Comparison of ENCODE assay signal across 21 cellular contexts in genomic region chr10:90988802-90989201, GRCh38.
DNase-seq lines count a peak whose midpoint lies in the region; ATAC-seq, FAIRE-seq and TF ChIP-seq lines count a peak whose summit lies in the region.
"Had no signal": no experiment of that assay in that cellular context is flagged by ENCODE, and none has a peak within 500 bp of the region (broad histone marks: within the 10 kb centered on the region; RNA-seq: fewer than 3 reads in every experiment).

No MANE protein-coding gene starts in this region.

- H3K4me3 Mint-ChIP-seq in stimulated activated naive B cell treated with anti-CD40 and anti-IgM and Interleukin-4, amounts not matched to agents 10 μg/mL and 1 μg/mL and 100 μg/mL, for 72 hours = peak overlapping the region; percentile 5 to 54
- H3K4me3 Mint-ChIP-seq in activated T-cell treated with anti-CD3 and anti-CD28 coated beads, Interleukin-2, amount 50 U/mL, for 24 hours = no peak overlapping the region
- H3K4me3 Mint-ChIP-seq: CD14-positive monocyte had no signal

- peaks cover 97% of the 10 kb centered on the region for H3K4me1 ChIP-seq in DOHH2 (ENCODE audit: control insufficient read depth, low read length)
- H3K4me1 ChIP-seq in OCI-LY3 (ENCODE audit: low read length) = peaks cover 54% of the 10 kb centered on the region
- peaks cover 0 to 10% (median 0%) of the 10 kb centered on the region in 3 donors for H3K4me1 ChIP-seq in pancreas

- H3K27me3 ChIP-seq in DOHH2 (ENCODE audit: control insufficient read depth, low read length) (no peaks in the 10 kb centered on the region), OCI-LY3 (ENCODE audit: low read depth, low read length) (no peaks in the 10 kb centered on the region), pancreas (no peaks in the 10 kb centered on the region)

- 84 to 91% methylated on average over 5 of the region's 5 CpGs for WGBS in pancreas, 2 donors

- H3K36me3 ChIP-seq in DOHH2 (ENCODE audit: control insufficient read depth, low read length) (no peaks in the 10 kb centered on the region), OCI-LY3 (replicated peaks; ENCODE audit: low read depth, low read length) (no peaks in the 10 kb centered on the region), pancreas (no peaks in the 10 kb centered on the region)

- TF ChIP-seq CTCF in DOHH2 (IDR thresholded peaks at IDR 0.05; ENCODE audit: low read depth, low read length, poor library complexity, severe bottlenecking) (no peak), OCI-LY3 (IDR thresholded peaks at IDR 0.05; ENCODE audit: low read depth, low read length) (no peak), pancreas (IDR thresholded peaks at IDR 0.05) (no peak)

- peaks cover 15% of the 10 kb centered on the region for H3F3A ChIP-seq in DOHH2 (ENCODE audit: control insufficient read depth, insufficient read depth)

- no peak for DNase-seq in left cardiac atrium
- DNase-seq in stimulated activated naive B cell treated with anti-CD40 and anti-IgM and Interleukin-4, amounts not matched to agents 10 μg/mL and 1 μg/mL and 100 μg/mL, for 72 hours = peak; percentile 63
- no peak for DNase-seq in pancreas
- DNase-seq in amniotic stem cell (lab: John Stamatoyannopoulos, UW) = no peak
- DNase-seq in activated T-cell treated with anti-CD3 and anti-CD28 coated beads, Interleukin-2, amount 50 U/mL, for 24 hours = no peak
- DNase-seq: DMS79, GM23248, HCEC 1CT, IMR-90, Karpas-422, NCI-H1048, NCI-H1436 treated with DMSO at 0.1 percent for 48 hours, NCI-H2029, NCI-H345, NCI-H524 treated with DMSO at 0.1 percent for 48 hours, PC-3, RPMI8226 had no signal

- H3K27ac ChIP-seq in DOHH2 (ENCODE audit: low read depth, low read length) (peak overlapping the region; percentile 91), OCI-LY3 (ENCODE audit: low read length) (peak overlapping the region; percentile 38), pancreas (no peak overlapping the region)
- H3K27ac ChIP-seq: GM23248 had no signal

- FAIRE-seq in pancreas (lab: Jason Lieb, UNC) = no peak
- FAIRE-seq: HTR-8/SVneo had no signal

- ATAC-seq in left cardiac atrium = peak; percentile 13 to 18
- ATAC-seq in stimulated activated naive B cell treated with anti-CD40 and anti-IgM and Interleukin-4, amounts not matched to agents 10 μg/mL and 1 μg/mL and 100 μg/mL, for 72 hours (replicated peaks) = peak; percentile 86 to 87
- ATAC-seq in pancreas = no peak
- ATAC-seq: PC-3 had no signal

- H3K27me3 Mint-ChIP-seq in stimulated activated naive B cell treated with anti-CD40 and anti-IgM and Interleukin-4, amounts not matched to agents 10 μg/mL and 1 μg/mL and 100 μg/mL, for 72 hours = no peaks in the 10 kb centered on the region
- H3K27me3 Mint-ChIP-seq in activated T-cell treated with anti-CD3 and anti-CD28 coated beads, Interleukin-2, amount 50 U/mL, for 24 hours = no peaks in the 10 kb centered on the region

- peaks cover 35 to 64% of the 10 kb centered on the region in 2 donors for H3K4me1 Mint-ChIP-seq in stimulated activated naive B cell treated with anti-CD40 and anti-IgM and Interleukin-4, amounts not matched to agents 10 μg/mL and 1 μg/mL and 100 μg/mL, for 72 hours
- H3K4me1 Mint-ChIP-seq in activated T-cell treated with anti-CD3 and anti-CD28 coated beads, Interleukin-2, amount 50 U/mL, for 24 hours (ENCODE audit: low read depth) = peaks cover 9% of the 10 kb centered on the region

- peaks cover 4 to 6% of the 10 kb centered on the region in 2 donors for H3K36me3 Mint-ChIP-seq in stimulated activated naive B cell treated with anti-CD40 and anti-IgM and Interleukin-4, amounts not matched to agents 10 μg/mL and 1 μg/mL and 100 μg/mL, for 72 hours
- no peaks in the 10 kb centered on the region for H3K36me3 Mint-ChIP-seq in activated T-cell treated with anti-CD3 and anti-CD28 coated beads, Interleukin-2, amount 50 U/mL, for 24 hours (ENCODE audit: low read depth)
- H3K36me3 Mint-ChIP-seq: CD14-positive monocyte had no signal

- H3K9me3 Mint-ChIP-seq in stimulated activated naive B cell treated with anti-CD40 and anti-IgM and Interleukin-4, amounts not matched to agents 10 μg/mL and 1 μg/mL and 100 μg/mL, for 72 hours = peaks cover 2 to 4% of the 10 kb centered on the region in 2 donors
- no peaks in the 10 kb centered on the region for H3K9me3 Mint-ChIP-seq in activated T-cell treated with anti-CD3 and anti-CD28 coated beads, Interleukin-2, amount 50 U/mL, for 24 hours

- peak overlapping the region; percentile 100 for H3K27ac Mint-ChIP-seq in stimulated activated naive B cell treated with anti-CD40 and anti-IgM and Interleukin-4, amounts not matched to agents 10 μg/mL and 1 μg/mL and 100 μg/mL, for 72 hours
- H3K27ac Mint-ChIP-seq in activated T-cell treated with anti-CD3 and anti-CD28 coated beads, Interleukin-2, amount 50 U/mL, for 24 hours = no peak overlapping the region
- H3K27ac Mint-ChIP-seq: CD14-positive monocyte had no signal

- no peaks in the 10 kb centered on the region for H3K9me2 ChIP-seq in DOHH2 (replicated peaks; ENCODE audit: control insufficient read depth, low read length)

- H3K4me2 ChIP-seq in DOHH2 (ENCODE audit: low read length) = peak overlapping the region; percentile 39
- peak overlapping the region; percentile 8; the same call in 1 of the 2 replicates for H3K4me2 ChIP-seq in OCI-LY3 (ENCODE audit: low read length)

- peak overlapping the region; percentile 79 for H2AFZ ChIP-seq in OCI-LY3 (ENCODE audit: low read depth, low read length)
- H2AFZ ChIP-seq: GM23248 had no signal

- no peaks in the 10 kb centered on the region for H3K79me2 ChIP-seq in DOHH2 (ENCODE audit: control insufficient read depth, low read length)
- H3K79me2 ChIP-seq in OCI-LY3 (ENCODE audit: low read length) = no peaks in the 10 kb centered on the region

- H3K9me3 ChIP-seq in DOHH2 (ENCODE audit: control insufficient read depth, insufficient read depth, low read length) (no peaks in the 10 kb centered on the region), OCI-LY3 (ENCODE audit: insufficient read depth, low read length) (no peaks in the 10 kb centered on the region), pancreas (no peaks in the 10 kb centered on the region)

- H3K4me3 ChIP-seq in DOHH2 (ENCODE audit: low read length) (no peak overlapping the region), OCI-LY3 (ENCODE audit: low read length) (no peak overlapping the region), pancreas (no peak overlapping the region)
- H3K4me3 ChIP-seq: GM23248 had no signal

- intact Hi-C loops in left cardiac atrium (cut with DNase I) = no loop called here
- intact Hi-C loops in pancreas (cut with DNase I) = no loop called here

- no peak overlapping the region for H3K9ac ChIP-seq in OCI-LY3 (ENCODE audit: low read length)
- H3K9ac ChIP-seq: GM23248 had no signal

- H4K20me1 ChIP-seq in DOHH2 (ENCODE audit: control insufficient read depth, insufficient read depth, low read depth, low read length) = no peaks in the 10 kb centered on the region
- H4K20me1 ChIP-seq in OCI-LY3 (ENCODE audit: insufficient read depth, low read length) = no peaks in the 10 kb centered on the region

Comparison
In these comparisons a context has a peak if more than half of its experiments do, and no peak if none do; other contexts are left out.
1. H3K27ac ChIP-seq: peak in DOHH2 (single experiment) and OCI-LY3 (single experiment); none in pancreas (0 of 4).
2. ATAC-seq: peak in left cardiac atrium (2 of 2) and stimulated activated naive B cell treated with anti-CD40 and anti-IgM and Interleukin-4, amounts not matched to agents 10 μg/mL and 1 μg/mL and 100 μg/mL, for 72 hours (2 of 2); none in pancreas (0 of 4).